10 cellular contexts compared by ENCODE assay signal in genomic region chr19:35904312-35905068, GRCh38. TPM values are rescaled to one million over a fixed set of nuclear protein-coding genes. Genes with fewer than 3 reads are reported as not detected.
DNase-seq lines count a peak whose midpoint lies in the region; ATAC-seq and TF ChIP-seq lines count a peak whose summit lies in the region.
"Had no signal": no experiment of that assay in that cellular context is flagged by ENCODE, and none has a peak within 500 bp of the region (broad histone marks: within the 10 kb centered on the region; RNA-seq: fewer than 3 reads in every experiment).

No MANE protein-coding gene starts in this region.

- TF ChIP-seq CTCF in dorsolateral prefrontal cortex (IDR thresholded peaks at IDR 0.05 in 54 of 56, conservative IDR thresholded peaks at IDR 0.05 in 2 of 56; ENCODE audit: low read depth in 1 of 56, partially characterized antibody in 56 of 56), result no peak

- H3K27me3 ChIP-seq in dorsolateral prefrontal cortex, result no peaks in the 10 kb centered on the region
- H3K27me3 ChIP-seq in skeletal muscle tissue (ENCODE audit: control insufficient read depth in 3 of 3, insufficient read depth in 3 of 3, low read length in 3 of 3), result peaks cover 0 to 22% (median 12%) of the 10 kb centered on the region in 3 donors
- H3K27me3 ChIP-seq: MG63 had no signal

- H3K36me3 ChIP-seq in skeletal muscle tissue (ENCODE audit: control insufficient read depth in 3 of 3, insufficient read depth in 3 of 3, low read length in 3 of 3), result no peaks in the 10 kb centered on the region
- H3K36me3 ChIP-seq: MG63 had no signal

- H3K4me3 ChIP-seq in dorsolateral prefrontal cortex (peak overlapping the region in 1 of 59 donors; percentile 4), skeletal muscle tissue (ENCODE audit: low read length in 3 of 3) (no peak overlapping the region)
- H3K4me3 ChIP-seq: MG63 had no signal

- H3K9ac ChIP-seq in skeletal muscle tissue (ENCODE audit: low read depth in 1 of 3, low read length in 3 of 3), result no peak overlapping the region

- intact Hi-C loops in dorsolateral prefrontal cortex (cut with DNase I), result no loop called here

- no peak for ATAC-seq in GM19463 (IDR thresholded peaks at IDR 0.05; ENCODE audit: unreplicated experiment)

- H3K27ac ChIP-seq in dorsolateral prefrontal cortex, result peak overlapping the region in 46 of 59 donors; percentile 3 to 91 (median 62)
- H3K27ac ChIP-seq in skeletal muscle tissue (ENCODE audit: low read depth, low read length), result peak overlapping the region; percentile 40

- H3K9me3 ChIP-seq in skeletal muscle tissue (ENCODE audit: control insufficient read depth in 3 of 3, low read length in 3 of 3), result no peaks in the 10 kb centered on the region
- H3K9me3 ChIP-seq: MG63 had no signal

- DNase-seq in GF-D8 (lab: John Stamatoyannopoulos, UW) (peak; percentile 56), NOMO-1 (lab: John Stamatoyannopoulos, UW; ENCODE audit: unreplicated experiment in 2 of 2) (peak; percentile 29 to 47), dorsolateral prefrontal cortex (no peak), NCI-H2107 treated with DMSO at 0.1 percent for 48 hours (lab: John Stamatoyannopoulos, UW; ENCODE audit: unreplicated experiment) (no peak), NCI-H1930 (lab: John Stamatoyannopoulos, UW) (no peak)

- H3K4me1 ChIP-seq in skeletal muscle tissue (ENCODE audit: control insufficient read depth in 3 of 3, insufficient read depth in 3 of 3, low read length in 3 of 3), result peaks cover 0 to 6% (median 3%) of the 10 kb centered on the region in 3 donors

RNA-seq across cellular contexts. Expression of gene HCST, which starts 2.2 kb away (rescaled TPM):
- total RNA-seq in dorsolateral prefrontal cortex, result 10 to 100 TPM in 16 of 120 experiments, 1 to 10 TPM in 100, under 1 TPM in 2, not detected in 2; 0.91 to 23.2 (median 5.7) TPM
- 1.6 TPM for total RNA-seq in skeletal muscle tissue

RNA-seq across cellular contexts. Expression of gene TYROBP, which starts 3.6 kb away (rescaled TPM):
- 10 to 100 TPM in 111 of 120 experiments, 1 to 10 TPM in 9; 4.0 to 78.1 (median 21.7) TPM for total RNA-seq in dorsolateral prefrontal cortex
- total RNA-seq in skeletal muscle tissue, result 9.9 TPM
- total RNA-seq: bronchial epithelial cell, fibroblast of villous mesenchyme had no signal

RNA-seq across cellular contexts. Expression of gene NFKBID, which starts 4.2 kb away (rescaled TPM):
- total RNA-seq in dorsolateral prefrontal cortex, result 10 to 100 TPM in 58 of 120 experiments, 1 to 10 TPM in 62; 4.0 to 22.7 (median 9.9) TPM
- total RNA-seq in skeletal muscle tissue, result 3.7 TPM

RNA-seq across cellular contexts. Expression of gene LRFN3, which starts 31.7 kb away (rescaled TPM):
- total RNA-seq in dorsolateral prefrontal cortex (10 to 100 TPM; 14.6 to 42.1 (median 25.6) TPM), skeletal muscle tissue (0.52 TPM)

RNA-seq across cellular contexts. Expression of gene APLP1, which starts 36.1 kb away (rescaled TPM):
- total RNA-seq in dorsolateral prefrontal cortex (1,000 to 10,000 TPM in 76 of 120 experiments, 100 to 1,000 TPM in 44; 448 to 2,969 (median 1,100) TPM), skeletal muscle tissue (2.1 TPM)

Comparison
In these comparisons a context has a peak if more than half of its experiments do, and no peak if none do; other contexts are left out.
1. DNase-seq: peak in GF-D8 (single experiment) and NOMO-1 (2 of 2); none in dorsolateral prefrontal cortex (0 of 10), NCI-H2107 treated with DMSO at 0.1 percent for 48 hours (single experiment) and NCI-H1930 (0 of 2).